ENCODE assay signal across 13 cellular contexts in genomic region chr12:47824629-47825028, GRCh38. TPM values are rescaled to one million over a fixed set of nuclear protein-coding genes. Genes with fewer than 3 reads are reported as not detected.
DNase-seq lines count a peak whose midpoint lies in the region; ATAC-seq, FAIRE-seq and TF ChIP-seq lines count a peak whose summit lies in the region.
"Had no signal": no experiment of that assay in that cellular context is flagged by ENCODE, and none has a peak within 500 bp of the region (broad histone marks: within the 10 kb centered on the region; RNA-seq: fewer than 3 reads in every experiment).

No MANE protein-coding gene starts in this region.

- H3K9me3 ChIP-seq in keratinocyte (ENCODE audit: control insufficient read depth, low read depth, low read length), result no peaks in the 10 kb centered on the region

- DNase-seq in T-helper 1 cell, result no peak
- no peak for DNase-seq in T-cell
- no peak for DNase-seq in keratinocyte (ENCODE audit: low read depth, low spot score)
- DNase-seq in stimulated activated naive CD8-positive, alpha-beta T cell treated with anti-CD3 and anti-CD28 coated beads, Interleukin-15, amount 100 ng/mL, for 72 hours, result no peak
- no peak for DNase-seq in NK-92 (lab: John Stamatoyannopoulos, UW; ENCODE audit: unreplicated experiment)
- DNase-seq in DMS153 (lab: John Stamatoyannopoulos, UW), result no peak
- DNase-seq: brain microvascular endothelial cell; stimulated activated CD4-positive, alpha-beta T cell treated with anti-CD3 and anti-CD28 coated beads, Interleukin-12 subunit alpha, Interleukin-12 subunit beta, amount 100 ng/mL, for 4 hours; stimulated activated naive CD4-positive, alpha-beta T cell treated with Interleukin-2 at 50 U/mL for 16 hours had no signal

- peak overlapping the region; percentile 44 for H3K27ac ChIP-seq in keratinocyte (ENCODE audit: control insufficient read depth, insufficient read depth, low read length)
- H3K27ac ChIP-seq: 22Rv1, brain microvascular endothelial cell had no signal

- peaks cover 3% of the 10 kb centered on the region for H3K9me1 ChIP-seq in keratinocyte (ENCODE audit: control insufficient read depth, extremely low read depth, insufficient read depth, low read length)

- H3K4me3 ChIP-seq in keratinocyte (ENCODE audit: control insufficient read depth in 2 of 3, extremely low read depth in 1 of 3, insufficient read depth in 2 of 3, low read depth in 1 of 3, low read length in 3 of 3), result no peak overlapping the region

- H3K9me3 Mint-ChIP-seq in T-helper 1 cell treated with Interleukin-12 subunit alpha and Interleukin-12 subunit beta and Interleukin-4 antibody, amounts not matched to agents 30 μg/mL and 1 μg/mL, for 36 hours, result no peaks in the 10 kb centered on the region
- no peaks in the 10 kb centered on the region for H3K9me3 Mint-ChIP-seq in T-cell
- H3K9me3 Mint-ChIP-seq in stimulated activated naive CD8-positive, alpha-beta T cell treated with anti-CD3 and anti-CD28 coated beads, Interleukin-15, amount 100 ng/mL, for 72 hours, result no peaks in the 10 kb centered on the region

- peaks cover 60% of the 10 kb centered on the region for H3K4me1 ChIP-seq in keratinocyte (ENCODE audit: control insufficient read depth, extremely low read depth, insufficient read depth, low read length)

- peaks cover 70% of the 10 kb centered on the region for H3K4me1 Mint-ChIP-seq in T-helper 1 cell treated with Interleukin-12 subunit alpha and Interleukin-12 subunit beta and Interleukin-4 antibody, amounts not matched to agents 30 μg/mL and 1 μg/mL, for 36 hours (ENCODE audit: low read depth)
- peaks cover 90 to 92% (median 90%) of the 10 kb centered on the region in 3 donors for H3K4me1 Mint-ChIP-seq in T-cell
- H3K4me1 Mint-ChIP-seq in stimulated activated naive CD8-positive, alpha-beta T cell treated with anti-CD3 and anti-CD28 coated beads, Interleukin-15, amount 100 ng/mL, for 72 hours, result peaks cover 92% of the 10 kb centered on the region

- peak overlapping the region; percentile 95 for H3K27ac Mint-ChIP-seq in T-helper 1 cell treated with Interleukin-12 subunit alpha and Interleukin-12 subunit beta and Interleukin-4 antibody, amounts not matched to agents 30 μg/mL and 1 μg/mL, for 36 hours
- H3K27ac Mint-ChIP-seq in T-cell, result peak overlapping the region; percentile 98 to 99
- peak overlapping the region; percentile 81 to 92 for H3K27ac Mint-ChIP-seq in stimulated activated naive CD8-positive, alpha-beta T cell treated with anti-CD3 and anti-CD28 coated beads, Interleukin-15, amount 100 ng/mL, for 72 hours

- no peaks in the 10 kb centered on the region for H4K20me1 ChIP-seq in keratinocyte (ENCODE audit: control insufficient read depth, extremely low read depth, insufficient read depth, low read length)

- H3K4me2 ChIP-seq in keratinocyte (ENCODE audit: control insufficient read depth, extremely low read depth, insufficient read depth, low read depth, low read length), result peak overlapping the region; percentile 50

- H3K36me3 ChIP-seq in keratinocyte (ENCODE audit: control insufficient read depth in 2 of 2, extremely low read depth in 1 of 2, insufficient read depth in 2 of 2, low read length in 2 of 2), result no peaks in the 10 kb centered on the region
- H3K36me3 ChIP-seq: brain microvascular endothelial cell had no signal

- FAIRE-seq in keratinocyte (lab: Jason Lieb, UNC), result no peak
- FAIRE-seq: G401.6 had no signal

- no peak overlapping the region for H2AFZ ChIP-seq in keratinocyte (ENCODE audit: control insufficient read depth, low read length)

- CTCF ChIA-PET in T-cell (lab: Charles Lee), result interaction anchor here (0.8 to 1.3 kb wide), 6 partner anchors 9 to 16 kb away, joined by 3 to 6 read pairs (median 4); no protein-coding TSS in a partner anchor

- peaks cover 12% of the 10 kb centered on the region for H3K79me2 ChIP-seq in keratinocyte (ENCODE audit: control insufficient read depth, insufficient read depth, low read length)

- dilution Hi-C loops in keratinocyte (cut with MboI; ENCODE audit: extremely low pct_ligation_motif_present, low sequenced_read_pairs), result no loop called here

- TF ChIP-seq CTCF in keratinocyte (optimal IDR thresholded peaks at IDR 0.05 in 1 of 3, IDR thresholded peaks at IDR 0.05 in 1 of 3, conservative IDR thresholded peaks at IDR 0.05 in 1 of 3; ENCODE audit: extremely low read depth in 1 of 3, insufficient read depth in 2 of 3, low read length in 3 of 3), result no peak

- ATAC-seq in T-cell (replicated peaks in 1 of 4), result peak in 2 of 4 experiments; percentile 2 to 3
- no peak for ATAC-seq in stimulated activated naive CD8-positive, alpha-beta T cell treated with anti-CD3 and anti-CD28 coated beads, Interleukin-15, amount 100 ng/mL, for 72 hours
- no peak for ATAC-seq in GM21737 (IDR thresholded peaks at IDR 0.05; ENCODE audit: unreplicated experiment)

- H3K9ac ChIP-seq in keratinocyte (ENCODE audit: control insufficient read depth, extremely low read depth, insufficient read depth, low read length), result no peak overlapping the region

- POLR2A ChIA-PET in T-cell (lab: Charles Lee), result interaction anchor here in 1 of 2 donors (0.6 to 1.0 kb wide), 2 partner anchors 8 to 1062 kb away, joined by 5 read pairs; no protein-coding TSS in a partner anchor

- H3K36me3 Mint-ChIP-seq in T-helper 1 cell treated with Interleukin-12 subunit alpha and Interleukin-12 subunit beta and Interleukin-4 antibody, amounts not matched to agents 30 μg/mL and 1 μg/mL, for 36 hours (ENCODE audit: low read depth), result peaks cover 4% of the 10 kb centered on the region
- H3K36me3 Mint-ChIP-seq in T-cell, result no peaks in the 10 kb centered on the region

- H3K27me3 ChIP-seq in keratinocyte (ENCODE audit: control insufficient read depth, extremely low read depth, insufficient read depth, low read length), result no peaks in the 10 kb centered on the region
- H3K27me3 ChIP-seq: brain microvascular endothelial cell had no signal

- H3K27me3 Mint-ChIP-seq in T-helper 1 cell treated with Interleukin-12 subunit alpha and Interleukin-12 subunit beta and Interleukin-4 antibody, amounts not matched to agents 30 μg/mL and 1 μg/mL, for 36 hours (ENCODE audit: low read depth), result no peaks in the 10 kb centered on the region
- H3K27me3 Mint-ChIP-seq in T-cell, result no peaks in the 10 kb centered on the region
- no peaks in the 10 kb centered on the region for H3K27me3 Mint-ChIP-seq in stimulated activated naive CD8-positive, alpha-beta T cell treated with anti-CD3 and anti-CD28 coated beads, Interleukin-15, amount 100 ng/mL, for 72 hours

- peak overlapping the region; percentile 62 for H3K4me3 Mint-ChIP-seq in T-helper 1 cell treated with Interleukin-12 subunit alpha and Interleukin-12 subunit beta and Interleukin-4 antibody, amounts not matched to agents 30 μg/mL and 1 μg/mL, for 36 hours
- H3K4me3 Mint-ChIP-seq in T-cell, result peak overlapping the region; percentile 38 to 60 (median 59)
- peak overlapping the region; percentile 33 to 70 for H3K4me3 Mint-ChIP-seq in stimulated activated naive CD8-positive, alpha-beta T cell treated with anti-CD3 and anti-CD28 coated beads, Interleukin-15, amount 100 ng/mL, for 72 hours

RNA-seq across cellular contexts. Expression of gene HDAC7, which starts 4.9 kb away (rescaled TPM):
- total RNA-seq in T-cell, result 100 to 1,000 TPM; 142 to 192 (median 165) TPM
- 15.8 to 32.4 TPM (median 17.0 TPM) in 3 replicates for polyA plus RNA-seq in keratinocyte
- polyA plus RNA-seq in keratinocyte (2011; ENCODE audit: low read depth), result 27.9 TPM
- polyA plus RNA-seq in keratinocyte (2011; cell fraction: cytosol; rRNA removed), result 13.0 and 21.8 TPM in 2 replicates
- polyA plus RNA-seq in keratinocyte (2011; cell fraction: nucleus; rRNA removed), result 67.6 and 79.0 TPM in 2 replicates
- 24.3 and 37.1 TPM in 2 replicates for polyA plus RNA-seq in keratinocyte (2012; ENCODE audit: low replicate concordance)
- polyA minus RNA-seq in keratinocyte, result 13.7 to 55.7 TPM (median 18.8 TPM) in 3 replicates
- polyA minus RNA-seq in keratinocyte (2011; cell fraction: cytosol; rRNA and poly(A)+ RNA removed), result 32.6 TPM
- polyA minus RNA-seq in keratinocyte (2011; cell fraction: nucleus; rRNA and poly(A)+ RNA removed), result 23.3 and 24.6 TPM in 2 replicates

RNA-seq across cellular contexts. Expression of gene SLC48A1, which starts 51.6 kb away (rescaled TPM):
- total RNA-seq in T-cell, result 10 to 100 TPM in 3 of 5 donors, 1 to 10 TPM in 2; 5.8 to 13.7 (median 10.2) TPM
- 7.8 to 15.3 TPM (median 8.1 TPM) in 3 replicates for polyA plus RNA-seq in keratinocyte
- polyA plus RNA-seq in keratinocyte (2011; ENCODE audit: low read depth), result 1.5 TPM
- polyA plus RNA-seq in keratinocyte (2011; cell fraction: cytosol; rRNA removed), result 10.8 and 12.2 TPM in 2 replicates
- 14.4 and 18.3 TPM in 2 replicates for polyA plus RNA-seq in keratinocyte (2011; cell fraction: nucleus; rRNA removed)
- 11.7 and 13.6 TPM in 2 replicates for polyA plus RNA-seq in keratinocyte (2012; ENCODE audit: low replicate concordance)
- 12.8 to 29.3 TPM (median 16.5 TPM) in 3 replicates for polyA minus RNA-seq in keratinocyte
- polyA minus RNA-seq in keratinocyte (2011; cell fraction: cytosol; rRNA and poly(A)+ RNA removed), result 16.5 TPM
- polyA minus RNA-seq in keratinocyte (2011; cell fraction: nucleus; rRNA and poly(A)+ RNA removed), result 5.4 and 5.8 TPM in 2 replicates
